ENCODE assay signal across 1 cellular context in genomic region chr14:103628684-103629502, GRCh38.
TF ChIP-seq lines count a peak whose summit lies in the region.

Gene KLC1 (plus strand): TSS chr14:103629211. CDS start chr14:103654565, 25,354 bp downstream.

TF ChIP-seq in A549, 52 proteins besides CTCF, POLR2A, EP300 and RAD21 (continued from another document):
- TF ChIP-seq REST (IDR thresholded peaks at IDR 0.05) (no peak), EHF (CRISPR knock-in tag; IDR thresholded peaks at IDR 0.05) (peak; percentile 79; the same call in 1 of the 2 replicates), HMGXB4 (CRISPR knock-in tag; IDR thresholded peaks at IDR 0.05; ENCODE audit: borderline replicate concordance) (peak; percentile 69; the same call in 1 of the 2 replicates), RFX5 (IDR thresholded peaks at IDR 0.05) (no peak), PBX3 (IDR thresholded peaks at IDR 0.05) (0 out of 2 replicates have a peak, but pooled peaks have one; percentile 42), ATOH8 (CRISPR knock-in tag; IDR thresholded peaks at IDR 0.05; ENCODE audit: low read depth) (peak; percentile 88), ZNF302 (CRISPR knock-in tag; IDR thresholded peaks at IDR 0.05) (peak; percentile 18; the same call in 1 of the 2 replicates), TFCP2L1 (CRISPR knock-in tag; IDR thresholded peaks at IDR 0.05) (no peak), RNF2 (IDR thresholded peaks at IDR 0.05; ENCODE audit: borderline replicate concordance, low read depth) (no peak), KDM5A (IDR thresholded peaks at IDR 0.05) (no peak), RCOR1 (IDR thresholded peaks at IDR 0.05; ENCODE audit: low read depth, low read length) (no peak), ELK1 (IDR thresholded peaks at IDR 0.05; ENCODE audit: low read depth, low read length) (no peak), NR3C1 (IDR thresholded peaks at IDR 0.05) (no peak), MAZ (IDR thresholded peaks at IDR 0.05; ENCODE audit: borderline replicate concordance, low read depth, low read length) (no peak), ZC3H11A (IDR thresholded peaks at IDR 0.05) (no peak), ZSCAN20 (CRISPR knock-in tag; IDR thresholded peaks at IDR 0.05) (peak; percentile 83), NFE2L2 (conservative IDR thresholded peaks at IDR 0.05; ENCODE audit: low read length) (no peak), RARB (CRISPR knock-in tag; IDR thresholded peaks at IDR 0.05) (no peak), FOSB (CRISPR knock-in tag; IDR thresholded peaks at IDR 0.05) (no peak), HES2 (IDR thresholded peaks at IDR 0.05) (no peak), FOSL2 (IDR thresholded peaks at IDR 0.05) (no peak), FOSL2 (CRISPR knock-in tag; IDR thresholded peaks at IDR 0.05) (peak; percentile 90), CBX2 (IDR thresholded peaks at IDR 0.05; ENCODE audit: borderline replicate concordance, low read depth) (no peak), MAX (IDR thresholded peaks at IDR 0.05) (peak; percentile 70), CHD4 (IDR thresholded peaks at IDR 0.05; ENCODE audit: borderline replicate concordance) (no peak), USF2 (IDR thresholded peaks at IDR 0.05) (no peak), EHMT2 (IDR thresholded peaks at IDR 0.05; ENCODE audit: low read depth) (no peak), CHD2 (IDR thresholded peaks at IDR 0.05; ENCODE audit: low read length, partially characterized antibody) (no peak)
TF ChIP-seq in A549: peak in this region for 17.
